In genomic region chr22:39019971-39020651, GRCh38 we compare ENCODE assay signal across 7 cellular contexts. TPM values are rescaled to one million over a fixed set of nuclear protein-coding genes. Genes with fewer than 3 reads are reported as not detected.
DNase-seq lines count a peak whose midpoint lies in the region; ATAC-seq and TF ChIP-seq lines count a peak whose summit lies in the region.
"Not testable (repeated sequence)": the region's sequence is repeated elsewhere in the genome, so short reads cannot be mapped to it uniquely, and the experiment has no call there.

No MANE protein-coding gene starts in this region.

- H3K27me3 ChIP-seq in HUES48 (ENCODE audit: control insufficient read depth, insufficient read depth, low read length); ascending aorta: not testable (repeated sequence)

- DNase-seq in ascending aorta (ENCODE audit: low spot score in 2 of 2); memory B cell (ENCODE audit: low spot score in 2 of 2); retinal pigment epithelial cell (ENCODE audit: low read depth): not testable (repeated sequence)
- DNase-seq in fibroblast of pulmonary artery (ENCODE audit: low read depth) = peak; percentile 5

- not testable (repeated sequence) for ATAC-seq in GM18505 (IDR thresholded peaks at IDR 0.05; ENCODE audit: unreplicated experiment); memory B cell (ENCODE audit: low read depth)

- TF ChIP-seq POLR2A in GM18505 (IDR thresholded peaks at IDR 0.05; ENCODE audit: borderline replicate concordance, extremely low read depth, insufficient read depth, insufficient read length) = peak; percentile 20

- H3K36me3 Mint-ChIP-seq in T-helper 1 cell treated with Interleukin-12 subunit alpha and Interleukin-12 subunit beta and Interleukin-4 antibody, amounts not matched to agents 30 μg/mL and 1 μg/mL, for 36 hours (ENCODE audit: low read depth) = peaks cover 29% of the 10 kb centered on the region
- peaks cover 16% of the 10 kb centered on the region for H3K36me3 Mint-ChIP-seq in memory B cell

- H3K27ac Mint-ChIP-seq in T-helper 1 cell treated with Interleukin-12 subunit alpha and Interleukin-12 subunit beta and Interleukin-4 antibody, amounts not matched to agents 30 μg/mL and 1 μg/mL, for 36 hours = peak overlapping the region; percentile 89
- H3K27ac Mint-ChIP-seq in memory B cell = peak overlapping the region; percentile 90

- H3K9me3 Mint-ChIP-seq in T-helper 1 cell treated with Interleukin-12 subunit alpha and Interleukin-12 subunit beta and Interleukin-4 antibody, amounts not matched to agents 30 μg/mL and 1 μg/mL, for 36 hours; memory B cell: not testable (repeated sequence)

- peak overlapping the region; percentile 41; the same call in 1 of the 2 replicates for H3K4me3 ChIP-seq in HUES48 (ENCODE audit: low read depth, low read length)
- H3K4me3 ChIP-seq in ascending aorta = peak overlapping the region; percentile 40 to 58
- H3K4me3 ChIP-seq in fibroblast of pulmonary artery (replicated peaks; ENCODE audit: low read depth, low read length) = peak overlapping the region; percentile 19
- peak overlapping the region; percentile 18 for H3K4me3 ChIP-seq in retinal pigment epithelial cell (ENCODE audit: low read length)

- H3K36me3 ChIP-seq in HUES48 (ENCODE audit: control insufficient read depth, insufficient read depth, low read length); ascending aorta: not testable (repeated sequence)

- not testable (repeated sequence) for TF ChIP-seq CTCF in ascending aorta (IDR thresholded peaks at IDR 0.05); fibroblast of pulmonary artery (IDR thresholded peaks at IDR 0.05; ENCODE audit: low read length, missing control alignments); retinal pigment epithelial cell (conservative IDR thresholded peaks at IDR 0.05; ENCODE audit: low read depth, low read length)

- H3K4me1 Mint-ChIP-seq in T-helper 1 cell treated with Interleukin-12 subunit alpha and Interleukin-12 subunit beta and Interleukin-4 antibody, amounts not matched to agents 30 μg/mL and 1 μg/mL, for 36 hours (ENCODE audit: low read depth) = peaks cover 50% of the 10 kb centered on the region
- peaks cover 38% of the 10 kb centered on the region for H3K4me1 Mint-ChIP-seq in memory B cell

- H3K27ac ChIP-seq in HUES48 (ENCODE audit: low read depth, low read length) (peak overlapping the region; percentile 62), ascending aorta (peak overlapping the region; percentile 19 to 71)

- H3K9ac ChIP-seq in HUES48 (ENCODE audit: low read depth, low read length) = not testable (repeated sequence)

- H3K4me3 Mint-ChIP-seq in T-helper 1 cell treated with Interleukin-12 subunit alpha and Interleukin-12 subunit beta and Interleukin-4 antibody, amounts not matched to agents 30 μg/mL and 1 μg/mL, for 36 hours = peak overlapping the region; percentile 80
- H3K4me3 Mint-ChIP-seq in memory B cell = peak overlapping the region; percentile 95

- H3K9me3 ChIP-seq in HUES48 (ENCODE audit: control insufficient read depth, insufficient read depth, low read length); ascending aorta: not testable (repeated sequence)

- intact Hi-C loops in ascending aorta (cut with DNase I) = not testable (repeated sequence)

- not testable (repeated sequence) for H3K27me3 Mint-ChIP-seq in T-helper 1 cell treated with Interleukin-12 subunit alpha and Interleukin-12 subunit beta and Interleukin-4 antibody, amounts not matched to agents 30 μg/mL and 1 μg/mL, for 36 hours (ENCODE audit: low read depth); memory B cell

- peaks cover 32% of the 10 kb centered on the region for H3K4me1 ChIP-seq in HUES48 (ENCODE audit: control insufficient read depth, insufficient read depth, low read length)
- not testable (repeated sequence) for H3K4me1 ChIP-seq in ascending aorta

RNA-seq across cellular contexts. Expression of gene APOBEC3D, which starts 0.8 kb away (rescaled TPM):
- 0.75 TPM for total RNA-seq in ascending aorta

RNA-seq across cellular contexts. Expression of gene APOBEC3C, which starts 6.1 kb away (rescaled TPM):
- total RNA-seq in ascending aorta = 9.5 TPM

RNA-seq across cellular contexts. Expression of gene APOBEC3F, which starts 20.6 kb away (rescaled TPM):
- 0.11 TPM for total RNA-seq in ascending aorta

RNA-seq across cellular contexts. Expression of gene APOBEC3B, which starts 38.0 kb away (rescaled TPM):
- 0.64 TPM for total RNA-seq in ascending aorta

RNA-seq across cellular contexts. Expression of gene APOBEC3G, which starts 57.0 kb away (rescaled TPM):
- total RNA-seq in ascending aorta = 9.3 TPM
